ENCODE assay signal across 20 cellular contexts in the genomic region with DNA sequence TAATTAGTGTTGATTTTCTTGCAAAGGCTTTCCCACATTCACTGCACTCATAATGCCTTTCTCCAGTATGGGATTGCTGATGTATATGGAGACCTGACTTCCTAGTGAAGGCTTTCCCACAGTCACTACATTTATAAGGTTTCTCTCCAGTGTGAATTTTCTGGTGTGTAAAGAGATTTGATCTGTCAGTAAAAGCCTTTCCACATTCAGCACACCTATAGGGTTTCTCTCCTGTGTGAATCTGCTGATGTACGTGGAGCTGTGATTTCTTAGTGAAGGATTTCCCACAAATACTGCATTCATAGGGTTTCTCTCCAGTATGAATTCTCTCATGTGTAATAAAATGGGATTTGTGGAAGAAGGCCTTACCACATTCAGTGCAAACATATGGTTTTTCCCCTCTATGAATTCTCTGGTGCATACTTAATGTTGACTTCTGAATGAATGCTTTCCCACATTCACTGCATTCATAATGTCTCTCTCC. TPM values are rescaled to one million over a fixed set of nuclear protein-coding genes. Genes with fewer than 3 reads are reported as not detected.
A peak's percentile ranks its signal among the peaks of the same experiment; 100 is the strongest.
DNase-seq lines count a peak whose midpoint lies in the region; ATAC-seq, FAIRE-seq and TF ChIP-seq lines count a peak whose summit lies in the region.
"Had no signal": no experiment of that assay in that cellular context is flagged by ENCODE, and none has a peak within 500 bp of the region (broad histone marks: within the 10 kb centered on the region; RNA-seq: fewer than 3 reads in every experiment).

No MANE protein-coding gene starts in this region.

- H3K9me3 ChIP-seq in K562 (replicated peaks; ENCODE audit: control insufficient read depth, insufficient read depth, low read depth, low read length) (peaks cover 21% of the 10 kb centered on the region), iPS-20b (ENCODE audit: insufficient read depth, low read depth, low read length) (peaks cover 60% of the 10 kb centered on the region)
- peaks cover 41% of the 10 kb centered on the region for H3K9me3 ChIP-seq in effector memory CD4-positive, alpha-beta T cell (ENCODE audit: control insufficient read depth, low read length)

- H3K4me1 Mint-ChIP-seq in activated T-cell treated with anti-CD3 and anti-CD28 coated beads, Interleukin-2, amount 50 U/mL, for 72 hours (ENCODE audit: low read depth) = no peaks in the 10 kb centered on the region
- no peaks in the 10 kb centered on the region for H3K4me1 Mint-ChIP-seq in activated T-cell treated with anti-CD3 and anti-CD28 coated beads, Interleukin-2, amount 50 U/mL, for 24 hours (ENCODE audit: low read depth)
- H3K4me1 Mint-ChIP-seq: CD14-positive monocyte had no signal

- DNase-seq in activated T-cell treated with anti-CD3 and anti-CD28 coated beads, Interleukin-2, amount 50 U/mL, for 72 hours = no peak
- no peak for DNase-seq in activated T-cell treated with anti-CD3 and anti-CD28 coated beads, Interleukin-2, amount 50 U/mL, for 24 hours
- DNase-seq in K562 (ENCODE audit: extremely low read depth in 1 of 4, low spot score in 3 of 4) = no peak
- DNase-seq in effector memory CD4-positive, alpha-beta T cell = no peak
- no peak for DNase-seq in RKO (ENCODE audit: low spot score)
- DNase-seq: 8988T, COR-L47, HFFc6, Karpas-422, NCI-H187 treated with DMSO at 0.1 percent for 48 hours, NCI-H2171 treated with DMSO at 0.1 percent for 48 hours, NCI-H510A treated with DMSO at 0.1 percent for 48 hours, Peyer's patch, SHP77 had no signal

- no peak overlapping the region for H2AFZ ChIP-seq in K562 (ENCODE audit: low read depth, low read length)

- ATAC-seq in activated T-cell treated with anti-CD3 and anti-CD28 coated beads, Interleukin-2, amount 50 U/mL, for 72 hours (replicated peaks in 1 of 2) = no peak
- ATAC-seq in K562 = no peak
- ATAC-seq in HG02885 (IDR thresholded peaks at IDR 0.05; ENCODE audit: poor library complexity, unreplicated experiment) = no peak
- ATAC-seq in HG03354 (IDR thresholded peaks at IDR 0.05; ENCODE audit: poor library complexity, severe bottlenecking, unreplicated experiment) = no peak
- ATAC-seq: SK-N-SH treated with all-trans-retinoic acid at 6 μM for 48 hours had no signal

- peaks cover 26% of the 10 kb centered on the region in 2 donors for H3K9me3 Mint-ChIP-seq in activated T-cell treated with anti-CD3 and anti-CD28 coated beads, Interleukin-2, amount 50 U/mL, for 72 hours
- peaks cover 50% of the 10 kb centered on the region for H3K9me3 Mint-ChIP-seq in activated T-cell treated with anti-CD3 and anti-CD28 coated beads, Interleukin-2, amount 50 U/mL, for 24 hours

- peaks cover 47 to 77% of the 10 kb centered on the region in 2 donors for H3K36me3 Mint-ChIP-seq in activated T-cell treated with anti-CD3 and anti-CD28 coated beads, Interleukin-2, amount 50 U/mL, for 72 hours (ENCODE audit: insufficient read depth in 2 of 2)
- peaks cover 89% of the 10 kb centered on the region for H3K36me3 Mint-ChIP-seq in activated T-cell treated with anti-CD3 and anti-CD28 coated beads, Interleukin-2, amount 50 U/mL, for 24 hours (ENCODE audit: low read depth)

- intact Hi-C loops in K562 (cut with micrococcal nuclease) = no loop called here

- H3K9ac ChIP-seq in K562 (ENCODE audit: insufficient read depth in 1 of 2, low read depth in 2 of 2, low read length in 2 of 2) (no peak overlapping the region), iPS-20b (ENCODE audit: low read depth, low read length) (no peak overlapping the region)

- CTCF ChIA-PET in K562 (lab: Yijun Ruan, JAX; ENCODE audit: low intra/inter-chr PET ratio) = no interaction called here

- H4K20me1 ChIP-seq in K562 (replicated peaks; ENCODE audit: control insufficient read depth, insufficient read depth, low read length) = no peaks in the 10 kb centered on the region

- H3K36me3 ChIP-seq in K562 (ENCODE audit: control insufficient read depth, insufficient read depth, low read length) (peaks cover 15% of the 10 kb centered on the region; the same call in 2 of the 3 replicates), iPS-20b (ENCODE audit: insufficient read depth, low read depth, low read length) (peaks cover 59% of the 10 kb centered on the region)
- H3K36me3 ChIP-seq in effector memory CD4-positive, alpha-beta T cell (ENCODE audit: control insufficient read depth, insufficient read depth, low read length) = peaks cover 33% of the 10 kb centered on the region

- no TSS peak for BruUV-seq in K562 (replicated peaks; lab: Mats Ljungman, UMichigan)

- H3K27ac Mint-ChIP-seq in activated T-cell treated with anti-CD3 and anti-CD28 coated beads, Interleukin-2, amount 50 U/mL, for 72 hours = peak overlapping the region; percentile 10
- H3K27ac Mint-ChIP-seq in activated T-cell treated with anti-CD3 and anti-CD28 coated beads, Interleukin-2, amount 50 U/mL, for 24 hours = no peak overlapping the region
- H3K27ac Mint-ChIP-seq: CD14-positive monocyte, HFFc6 had no signal

- H3K4me2 ChIP-seq in K562 (ENCODE audit: insufficient read depth, low read length) = no peak overlapping the region

- H3K79me2 ChIP-seq in K562 (ENCODE audit: control insufficient read depth, insufficient read depth, low read length) = no peaks in the 10 kb centered on the region

- no peak overlapping the region for H3K4me3 ChIP-seq in K562
- 0 out of 2 replicates have a peak overlapping the region, but pooled peaks have one; percentile 24 for H3K4me3 ChIP-seq in iPS-20b (ENCODE audit: low read length)
- no peak overlapping the region for H3K4me3 ChIP-seq in effector memory CD4-positive, alpha-beta T cell (ENCODE audit: insufficient read depth, low read depth, low read length, poor library complexity, severe bottlenecking)
- H3K4me3 ChIP-seq: Peyer's patch had no signal

- no peak for TF ChIP-seq POLR2A in K562 (conservative IDR thresholded peaks at IDR 0.05)

- in situ Hi-C loops in K562 (cut with MboI) = no loop called here

- H3K4me3 Mint-ChIP-seq in activated T-cell treated with anti-CD3 and anti-CD28 coated beads, Interleukin-2, amount 50 U/mL, for 72 hours = no peak overlapping the region
- H3K4me3 Mint-ChIP-seq in activated T-cell treated with anti-CD3 and anti-CD28 coated beads, Interleukin-2, amount 50 U/mL, for 24 hours = no peak overlapping the region
- H3K4me3 Mint-ChIP-seq: CD14-positive monocyte, HFFc6 had no signal

- WGBS in K562 (ENCODE audit: insufficient coverage, low coverage, missing lambda C conversion rate) = 82% methylated on average over 1 of the region's 1 CpG

- no peak for TF ChIP-seq EP300 in K562 (IDR thresholded peaks at IDR 0.05; ENCODE audit: low read length)

- no peaks in the 10 kb centered on the region for H3K9me1 ChIP-seq in K562 (ENCODE audit: control insufficient read depth, insufficient read depth, low read length)

- no peaks in the 10 kb centered on the region for H3K27me3 Mint-ChIP-seq in activated T-cell treated with anti-CD3 and anti-CD28 coated beads, Interleukin-2, amount 50 U/mL, for 72 hours (ENCODE audit: low read depth)
- no peaks in the 10 kb centered on the region for H3K27me3 Mint-ChIP-seq in activated T-cell treated with anti-CD3 and anti-CD28 coated beads, Interleukin-2, amount 50 U/mL, for 24 hours

- no peak overlapping the region for H3K27ac ChIP-seq in K562 (ENCODE audit: extremely low read depth, low read depth, low read length)
- no peak overlapping the region for H3K27ac ChIP-seq in iPS-20b (ENCODE audit: low read length)
- no peak overlapping the region for H3K27ac ChIP-seq in effector memory CD4-positive, alpha-beta T cell (ENCODE audit: insufficient read depth, low read length, poor library complexity, severe bottlenecking)
- H3K27ac ChIP-seq: Peyer's patch had no signal

- H3K27me3 ChIP-seq in K562 (ENCODE audit: control insufficient read depth in 2 of 2, insufficient read depth in 2 of 2, low read length in 2 of 2) (no peaks in the 10 kb centered on the region), iPS-20b (ENCODE audit: insufficient read depth, low read length) (no peaks in the 10 kb centered on the region)
- no peaks in the 10 kb centered on the region for H3K27me3 ChIP-seq in effector memory CD4-positive, alpha-beta T cell (replicated peaks; ENCODE audit: control insufficient read depth, insufficient read depth, low read length, poor library complexity, severe bottlenecking)
- H3K27me3 ChIP-seq: Peyer's patch had no signal

- POLR2A ChIA-PET in K562 (lab: Yijun Ruan, JAX) = no interaction called here

- no peaks in the 10 kb centered on the region for H3K4me1 ChIP-seq in K562 (replicated peaks in 1 of 2; ENCODE audit: control insufficient read depth in 2 of 2, insufficient read depth in 2 of 2, low read length in 2 of 2)
- no peaks in the 10 kb centered on the region for H3K4me1 ChIP-seq in iPS-20b (ENCODE audit: insufficient read depth, low read length)
- H3K4me1 ChIP-seq in effector memory CD4-positive, alpha-beta T cell (ENCODE audit: control insufficient read depth, insufficient read depth, low read length, poor library complexity, severe bottlenecking) = no peaks in the 10 kb centered on the region
- H3K4me1 ChIP-seq: Peyer's patch had no signal

- TF ChIP-seq CTCF in K562 (IDR thresholded peaks at IDR 0.05 in 2 of 3, conservative IDR thresholded peaks at IDR 0.05 in 1 of 3; ENCODE audit: insufficient read depth in 2 of 3, low read depth in 1 of 3, low read length in 3 of 3) = no peak

- FAIRE-seq in K562 (lab: Jason Lieb, UNC) = no peak
- FAIRE-seq: GM12891 had no signal

- no peak for TF ChIP-seq RAD21 in K562 (CRISPR knock-in tag; conservative IDR thresholded peaks at IDR 0.05 in 1 of 2, IDR thresholded peaks at IDR 0.05 in 1 of 2)

TF ChIP-seq in K562, 482 proteins besides CTCF, POLR2A, EP300 and RAD21 (continues in another document):
- TF ChIP-seq TRIM24 (IDR thresholded peaks at IDR 0.05) = peak in 1 of 2 experiments; percentile 55; a peak in 1 of 4 replicates
- TF ChIP-seq ZNF75A (CRISPR knock-in tag; IDR thresholded peaks at IDR 0.05) = peak; percentile 97

RNA-seq across cellular contexts. Expression of a gene that starts 31.1 kb away (rescaled TPM):
- 10 to 100 TPM; 10.7 to 10.8 TPM for total RNA-seq in activated T-cell treated with anti-CD3 and anti-CD28 coated beads, Interleukin-2, amount 50 U/mL, for 72 hours
- total RNA-seq in K562 (2011; cell fraction: chromatin; rRNA removed; ENCODE audit: low replicate concordance) = 4.3 and 17.2 TPM in 2 replicates
- 2.0 and 4.3 TPM in 2 replicates for total RNA-seq in K562 (2011; cell fraction: nucleolus; rRNA removed)
- total RNA-seq in K562 (2011; cell fraction: nucleoplasm; rRNA removed) = 4.4 and 5.6 TPM in 2 replicates
- total RNA-seq in K562 (2014; rRNA removed) = 2.0 and 2.1 TPM in 2 replicates
- 5.1 and 6.1 TPM in 2 replicates for total RNA-seq in K562 (2014; rRNA removed; fragmentation: Illumina TruSeq; extraction: Trizol)
- 5.4 and 5.8 TPM in 2 replicates for total RNA-seq in K562 (2015; rRNA removed; fragmentation: Illumina TruSeq; extraction: Trizol)
- total RNA-seq in K562 (2021) = 2.7 TPM in 2 replicates
- 1.8 and 3.1 TPM in 2 replicates for polyA plus RNA-seq in K562 (2011; rRNA removed)
- polyA plus RNA-seq in K562 (2011; cell fraction: cytosol; rRNA removed) = 0.28 and 0.72 TPM in 2 replicates
- 1.3 TPM in 2 replicates for polyA plus RNA-seq in K562 (2011; cell fraction: nucleus; rRNA removed)
- polyA plus RNA-seq in K562 (2012) = 1.1 and 1.4 TPM in 2 replicates
- 2.2 and 2.5 TPM in 2 replicates for polyA plus RNA-seq in K562 (2014; fragmentation: Illumina TruSeq; extraction: Trizol)
- 1 to 10 TPM; 1.1 to 2.2 TPM for polyA plus RNA-seq in K562 (2014; fragmentation: Nextera tagmentation; extraction: Ambion mirVana)
- 1.4 and 1.5 TPM in 2 replicates for polyA plus RNA-seq in K562 (2014; rRNA removed)
- polyA minus RNA-seq in K562 (2011; rRNA and poly(A)+ RNA removed) = 8.8 and 9.4 TPM in 2 replicates
- 1.9 and 2.4 TPM in 2 replicates for polyA minus RNA-seq in K562 (2011; cell fraction: cytosol; rRNA and poly(A)+ RNA removed)
- polyA minus RNA-seq in K562 (2011; cell fraction: nucleus; rRNA and poly(A)+ RNA removed) = 3.9 and 6.3 TPM in 2 replicates
